8 cellular contexts compared by ENCODE assay signal in the genomic region with DNA sequence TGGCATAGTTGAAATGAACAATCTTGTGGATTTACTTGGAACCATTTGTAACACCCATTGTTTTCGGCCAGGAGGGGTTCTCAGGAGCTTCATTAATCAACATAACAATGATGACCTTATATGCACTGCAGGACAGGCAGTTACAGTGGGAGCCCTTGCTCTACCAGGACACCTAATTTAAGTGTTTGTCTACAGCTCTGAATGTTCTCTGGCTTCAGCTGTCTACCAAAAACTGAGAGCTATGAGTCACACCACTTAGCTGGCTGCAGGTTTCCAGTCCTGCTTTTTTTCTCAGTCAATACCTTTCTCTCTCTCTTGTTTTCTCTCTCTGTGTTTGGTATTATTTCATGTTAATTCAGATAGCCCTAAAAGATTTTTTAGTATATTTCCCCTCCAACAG.
DNase-seq lines count a peak whose midpoint lies in the region; TF ChIP-seq lines count a peak whose summit lies in the region.

No MANE protein-coding gene starts in this region.

- H3K27me3 ChIP-seq in HAP-1 (ENCODE audit: low read depth) (no peaks in the 10 kb centered on the region; the same call in 1 of the 2 replicates), Caco-2 (replicated peaks; ENCODE audit: control insufficient read depth, insufficient read depth, low read length) (no peaks in the 10 kb centered on the region)

- TF ChIP-seq CTCF in Caco-2 (IDR thresholded peaks at IDR 0.05; ENCODE audit: insufficient read depth in 1 of 2, low read depth in 1 of 2, low read length in 1 of 2, severe bottlenecking in 1 of 2, unreplicated experiment in 1 of 2) = no peak
- no peak for TF ChIP-seq CTCF in GM20000 (IDR thresholded peaks at IDR 0.05; ENCODE audit: extremely low read depth, missing control alignments)
- no peak for TF ChIP-seq CTCF in GM13977 (IDR thresholded peaks at IDR 0.05; ENCODE audit: extremely low read depth, insufficient read depth, missing control alignments)

- no peak overlapping the region for H3K4me3 Mint-ChIP-seq in Caco-2 (ENCODE audit: unreplicated experiment)

- no peak overlapping the region for H3K4me3 ChIP-seq in HAP-1
- H3K4me3 ChIP-seq in Caco-2 (ENCODE audit: low read depth, low read length) = no peak overlapping the region

- intact Hi-C loops in Caco-2 (cut with micrococcal nuclease; ENCODE audit: unreplicated experiment) = no loop called here

- peak; percentile 89 for DNase-seq in DMS153 (lab: John Stamatoyannopoulos, UW)
- DNase-seq in HAP-1 (ENCODE audit: low spot score in 2 of 2) = peak; percentile 29 to 42
- DNase-seq in SHP77 (lab: John Stamatoyannopoulos, UW) = peak; percentile 86 to 92
- DNase-seq in kidney glomerular epithelial cell (lab: John Stamatoyannopoulos, UW) = peak; percentile 42
- DNase-seq in Caco-2 = no peak
- no peak for DNase-seq in NCI-H1105 treated with DMSO at 0.1 percent for 48 hours (lab: John Stamatoyannopoulos, UW)
- DNase-seq in GM20000 (ENCODE audit: low spot score) = no peak
- no peak for DNase-seq in GM13977 (ENCODE audit: low spot score)

- H3K9me3 ChIP-seq in HAP-1 (no peaks in the 10 kb centered on the region), Caco-2 (no peaks in the 10 kb centered on the region)

- H3K36me3 Mint-ChIP-seq in Caco-2 (ENCODE audit: insufficient read depth, unreplicated experiment) = no peaks in the 10 kb centered on the region

- CTCF ChIA-PET in Caco-2 (lab: Charles Lee) = no interaction called here

- no peaks in the 10 kb centered on the region for H3K36me3 ChIP-seq in HAP-1 (replicated peaks)
- H3K36me3 ChIP-seq in Caco-2 (ENCODE audit: control insufficient read depth, insufficient read depth, low read length) = no peaks in the 10 kb centered on the region

- peaks cover 21% of the 10 kb centered on the region for H3K4me1 Mint-ChIP-seq in Caco-2 (ENCODE audit: low read depth, unreplicated experiment)

- POLR2A ChIA-PET in Caco-2 (lab: Charles Lee) = interaction anchor here (0.6 kb wide), 1 partner anchor 245 kb away, joined by 5 read pairs; no protein-coding TSS in a partner anchor

- H3K4me1 ChIP-seq in HAP-1 = peaks cover 11% of the 10 kb centered on the region
- peaks cover 22% of the 10 kb centered on the region for H3K4me1 ChIP-seq in Caco-2

- no TSS peak for BruUV-seq in Caco-2 (replicated peaks; lab: Mats Ljungman, UMichigan)

- H3K27ac Mint-ChIP-seq in Caco-2 (ENCODE audit: unreplicated experiment) = no peak overlapping the region

- in situ Hi-C loops in HAP-1 (cut with MboI; ENCODE audit: low sequenced_read_pairs) = no loop called here
- in situ Hi-C loops in GM13977 (cut with MboI; ENCODE audit: low pct_unique_long_range_greater_than_20kb, low sequenced_read_pairs, unreplicated experiment) = loop anchor here (10.0 kb wide), 1 partner anchor 228 kb away; no protein-coding TSS in a partner anchor

- no peaks in the 10 kb centered on the region for H3K27me3 Mint-ChIP-seq in Caco-2 (ENCODE audit: insufficient read depth, unreplicated experiment)

- H3K9me3 Mint-ChIP-seq in Caco-2 (ENCODE audit: unreplicated experiment) = no peaks in the 10 kb centered on the region

Comparison
In these comparisons a context has a peak if more than half of its experiments do, and no peak if none do; other contexts are left out.
1. DNase-seq: peak in DMS153 (single experiment), HAP-1 (2 of 2), SHP77 (2 of 2) and kidney glomerular epithelial cell (single experiment); none in Caco-2 (0 of 2), NCI-H1105 treated with DMSO at 0.1 percent for 48 hours (single experiment), GM20000 (single experiment) and GM13977 (single experiment).